ENCODE assay signal across 19 cellular contexts in the genomic region with DNA sequence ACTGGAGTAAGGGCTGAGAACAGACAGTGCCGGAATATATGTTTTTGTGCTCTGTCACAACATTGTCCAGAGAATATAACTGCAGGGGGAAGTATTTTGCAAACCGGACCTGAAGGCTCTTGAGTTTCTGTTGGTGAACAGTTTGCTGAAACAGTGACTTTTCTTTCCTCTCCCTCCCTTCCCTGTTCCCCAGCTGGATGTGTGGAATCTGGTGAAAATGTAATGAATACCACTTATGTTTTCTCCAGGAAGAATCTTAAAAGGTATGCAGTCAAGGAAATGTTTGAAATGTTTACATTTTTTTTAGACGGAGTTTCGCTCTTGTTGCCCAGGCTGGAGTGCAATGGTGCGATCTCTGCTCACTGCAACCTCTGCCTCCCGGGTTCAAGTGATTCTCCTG.
"Had no signal": no experiment of that assay in that cellular context is flagged by ENCODE, and none has a peak within 500 bp of the region (broad histone marks: within the 10 kb centered on the region; RNA-seq: fewer than 3 reads in every experiment).

No MANE protein-coding gene starts in this region.

- H3K9me3 Mint-ChIP-seq: IgD-negative memory B cell had no signal

- H3K27me3 Mint-ChIP-seq: IgD-negative memory B cell had no signal

- ATAC-seq: K562 had no signal

- H3K4me2 ChIP-seq: KMS-11, SK-N-SH had no signal

- H3K4me3 Mint-ChIP-seq: IgD-negative memory B cell had no signal

- H3K27ac Mint-ChIP-seq: IgD-negative memory B cell had no signal

- H3K9ac ChIP-seq: KMS-11, SK-N-SH had no signal

- H3K9me3 ChIP-seq: SK-N-SH had no signal

- H3K27ac ChIP-seq: KMS-11 had no signal

- DNase-seq: Kasumi-1, MM.1S, NCI-H1092 treated with DMSO at 0.1 percent for 48 hours, NCI-H1436, NCI-H187, NCI-H2081 treated with DMSO at 0.1 percent for 48 hours, NCI-H2171, NCI-H226, NCI-H446, NCI-H510A, NCI-H524 treated with DMSO at 0.1 percent for 48 hours, NCI-H69, NCI-H774, RPMI8226, SHP77, SK-N-SH had no signal

- H3K4me3 ChIP-seq: K562 had no signal
